ENCODE assay signal across 9 cellular contexts in the genomic region with DNA sequence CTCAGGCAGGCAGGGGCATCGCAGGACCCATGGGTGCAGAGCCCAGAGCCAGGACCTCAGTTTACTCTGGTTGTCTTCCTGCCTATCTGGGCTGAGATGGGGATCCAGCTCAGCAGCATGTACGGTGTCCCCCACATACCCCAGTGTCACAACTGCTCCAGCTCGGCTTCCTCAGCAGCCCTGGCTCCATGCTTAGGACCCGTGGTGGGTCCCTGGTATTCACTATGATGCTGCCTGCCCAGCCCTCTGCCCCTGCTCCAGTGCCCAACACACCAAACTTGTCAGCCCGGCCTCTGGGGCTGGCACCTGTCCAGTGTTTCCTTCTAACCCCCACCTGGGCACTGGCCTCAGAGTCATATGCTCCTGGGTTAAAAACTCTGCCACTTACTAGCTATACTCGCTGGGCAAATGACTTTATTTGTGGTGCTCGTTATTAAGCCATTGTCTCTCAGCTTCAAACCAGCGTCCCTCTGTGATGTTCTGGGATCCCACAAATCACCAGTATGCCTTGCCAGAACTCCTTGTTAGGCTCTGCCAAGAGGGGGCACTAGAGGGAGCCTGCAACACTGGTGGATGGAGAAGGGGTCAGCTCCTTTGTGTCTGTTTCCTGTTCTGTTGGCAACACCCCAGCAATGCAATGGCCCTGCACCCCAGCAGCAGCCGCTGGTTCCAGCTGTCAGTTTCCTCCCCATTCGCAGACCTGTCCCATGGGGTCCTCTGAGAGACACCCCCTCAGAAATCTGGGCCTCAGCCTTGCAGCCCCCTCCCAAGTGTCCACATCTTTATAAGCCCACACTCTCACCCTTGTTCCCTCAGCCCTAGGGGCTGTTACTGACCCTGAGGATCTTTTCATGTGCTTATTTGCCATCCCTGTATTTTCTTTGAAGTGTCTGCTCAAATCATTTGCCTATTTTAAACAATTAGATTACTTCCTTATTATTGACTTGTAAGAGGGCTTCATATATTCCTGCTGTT. TPM values are rescaled to one million over a fixed set of nuclear protein-coding genes. Genes with fewer than 3 reads are reported as not detected.
A peak's percentile ranks its signal among the peaks of the same experiment; 100 is the strongest.
DNase-seq lines count a peak whose midpoint lies in the region; ATAC-seq and TF ChIP-seq lines count a peak whose summit lies in the region.
"Had no signal": no experiment of that assay in that cellular context is flagged by ENCODE, and none has a peak within 500 bp of the region (broad histone marks: within the 10 kb centered on the region; RNA-seq: fewer than 3 reads in every experiment).

No MANE protein-coding gene starts in this region.

- no peak overlapping the region for H3K4me3 ChIP-seq in epithelial cell of proximal tubule (ENCODE audit: low read depth, low read length)

- ATAC-seq in HG03045 (IDR thresholded peaks at IDR 0.05; ENCODE audit: unreplicated experiment): no peak

- TF ChIP-seq CTCF in epithelial cell of proximal tubule (conservative IDR thresholded peaks at IDR 0.05; ENCODE audit: low read depth, low read length): peak; percentile 67

- peak; percentile 53 for DNase-seq in ACHN
- DNase-seq in ELF-1 (ENCODE audit: low read depth, low spot score): peak; percentile 53
- peak; percentile 17 for DNase-seq in NCI-H82 treated with DMSO at 0.1 percent for 48 hours (lab: John Stamatoyannopoulos, UW; ENCODE audit: unreplicated experiment)
- DNase-seq in epithelial cell of proximal tubule (ENCODE audit: low read depth): no peak
- DNase-seq in stimulated activated CD4-positive, alpha-beta T cell treated with anti-CD3 and anti-CD28 coated beads, Interleukin-4, amount 100 ng/mL, for 24 hours: no peak
- no peak for DNase-seq in T-helper 9 cell
- DNase-seq in foreskin melanocyte: no peak
- DNase-seq: NCI-H345 had no signal

- in situ Hi-C loops in ACHN (cut with HindIII; ENCODE audit: low pct_ligation_motif_present, low pct_unique_long_range_greater_than_20kb, low sequenced_read_pairs): loop anchor here (25.0 kb wide), 1 partner anchor 207 kb away; no protein-coding TSS in a partner anchor

RNA-seq across cellular contexts. Expression of gene MRPS22, which starts 24.1 kb away (rescaled TPM):
- total RNA-seq in epithelial cell of proximal tubule: 69.6 and 87.1 TPM in 2 replicates

Comparison
In these comparisons a context has a peak if more than half of its experiments do, and no peak if none do; other contexts are left out.
1. DNase-seq: peak in ACHN (single experiment), ELF-1 (single experiment) and NCI-H82 treated with DMSO at 0.1 percent for 48 hours (single experiment); none in epithelial cell of proximal tubule (single experiment), stimulated activated CD4-positive, alpha-beta T cell treated with anti-CD3 and anti-CD28 coated beads, Interleukin-4, amount 100 ng/mL, for 24 hours (single experiment), T-helper 9 cell (single experiment) and foreskin melanocyte (single experiment).